ENCODE assay signal across 10 cellular contexts in the genomic region with DNA sequence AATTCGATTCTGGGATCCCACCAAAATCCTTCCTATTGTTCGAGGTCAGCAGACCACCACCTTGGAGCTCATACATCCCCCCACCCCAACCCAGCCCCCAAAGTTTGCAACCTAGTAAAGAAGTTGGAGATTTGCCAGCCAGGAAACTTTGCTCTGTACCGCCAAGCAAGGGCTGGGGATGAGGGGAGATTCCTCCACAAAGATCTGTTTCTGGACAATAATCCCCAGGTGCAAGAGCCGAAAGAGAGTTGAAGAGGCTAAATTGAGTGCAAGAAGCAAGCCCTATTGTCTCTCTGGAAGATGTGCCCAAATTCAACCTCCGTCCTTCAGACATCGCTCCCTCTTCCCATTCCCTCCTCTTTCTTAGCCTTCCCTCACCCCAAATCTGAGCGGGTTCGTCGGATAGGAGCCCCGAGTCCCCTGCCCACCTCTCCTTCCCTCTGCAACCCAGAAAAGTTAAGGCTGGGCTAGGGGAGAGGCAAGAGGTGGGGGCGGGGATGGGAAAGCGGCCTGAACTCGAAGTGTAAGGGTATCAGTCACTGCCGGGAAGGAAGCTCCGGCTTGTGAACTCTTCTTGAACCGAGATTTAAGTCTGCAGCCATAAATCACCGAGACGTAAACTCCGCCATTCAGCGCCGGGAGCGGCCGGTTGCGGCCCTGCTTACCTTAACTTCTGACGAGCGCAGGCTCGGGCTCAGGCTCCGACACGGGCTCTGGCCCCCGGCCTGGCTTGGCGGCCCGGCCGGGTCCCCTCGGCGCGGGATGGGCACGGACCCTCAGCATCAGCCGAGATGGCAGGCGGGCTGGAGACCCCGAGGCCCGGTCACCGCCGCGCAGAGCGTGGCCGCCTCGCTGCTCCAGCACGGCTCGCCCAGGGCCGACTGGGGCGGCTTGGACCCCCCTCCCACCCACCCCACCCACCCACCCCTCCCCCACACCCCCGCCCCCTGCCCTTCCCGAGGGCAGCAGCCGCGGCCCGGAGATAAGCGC.
A peak's percentile ranks its signal among the peaks of the same experiment; 100 is the strongest.
DNase-seq lines count a peak whose midpoint lies in the region; ATAC-seq and TF ChIP-seq lines count a peak whose summit lies in the region.
"Had no signal": no experiment of that assay in that cellular context is flagged by ENCODE, and none has a peak within 500 bp of the region (broad histone marks: within the 10 kb centered on the region; RNA-seq: fewer than 3 reads in every experiment).

No MANE protein-coding gene starts in this region.

- peak overlapping the region; percentile 54 for H2AFZ ChIP-seq in neuron (ENCODE audit: low read depth, low read length)

- H3K9me3 ChIP-seq in neuron (ENCODE audit: low read length), result peaks cover 2% of the 10 kb centered on the region

- ATAC-seq in HG03469 (IDR thresholded peaks at IDR 0.05; ENCODE audit: unreplicated experiment) (no peak), HG02981 (IDR thresholded peaks at IDR 0.05; ENCODE audit: unreplicated experiment) (no peak), GM18505 (IDR thresholded peaks at IDR 0.05; ENCODE audit: unreplicated experiment) (no peak)

- no peaks in the 10 kb centered on the region for H3K4me1 ChIP-seq in neuron (ENCODE audit: insufficient read depth, low read length)

- TF ChIP-seq CTCF in AG10803 (conservative IDR thresholded peaks at IDR 0.05; ENCODE audit: low read length) (no peak), fibroblast of mammary gland (conservative IDR thresholded peaks at IDR 0.05; ENCODE audit: control insufficient read depth, insufficient read depth, low read depth, low read length) (no peak)

- no peak for TF ChIP-seq POLR2A in GM18505 (IDR thresholded peaks at IDR 0.05; ENCODE audit: borderline replicate concordance, extremely low read depth, insufficient read depth, insufficient read length)

- H3K4me3 ChIP-seq in AG10803 (ENCODE audit: low read length), result peak overlapping the region; percentile 20; the same call in 1 of the 2 replicates
- peak overlapping the region; percentile 46 for H3K4me3 ChIP-seq in fibroblast of mammary gland (ENCODE audit: control insufficient read depth, low read depth, low read length)
- no peak overlapping the region for H3K4me3 ChIP-seq in neuron (ENCODE audit: low read length)

- no peaks in the 10 kb centered on the region for H3K36me3 ChIP-seq in neuron (ENCODE audit: insufficient read depth, low read length)

- no peak for DNase-seq in AG10803 (ENCODE audit: low read depth)
- DNase-seq in NCI-H82 treated with DMSO at 0.1 percent for 48 hours (lab: John Stamatoyannopoulos, UW; ENCODE audit: unreplicated experiment), result peak; percentile 60
- DNase-seq in fibroblast of mammary gland (ENCODE audit: low read depth), result peak; percentile 91
- DNase-seq in AML-193 (lab: John Stamatoyannopoulos, UW), result no peak
- DNase-seq: cerebellar nuclear complex, SIG-M5 had no signal

- peaks cover 95% of the 10 kb centered on the region for H3K27me3 ChIP-seq in neuron (ENCODE audit: insufficient read depth, low read length)

Comparison
In these comparisons a context has a peak if more than half of its experiments do, and no peak if none do; other contexts are left out.
1. DNase-seq: peak in NCI-H82 treated with DMSO at 0.1 percent for 48 hours (single experiment) and fibroblast of mammary gland (single experiment); none in AG10803 (single experiment) and AML-193 (0 of 2).